ENCODE assay signal across 26 cellular contexts in the genomic region with DNA sequence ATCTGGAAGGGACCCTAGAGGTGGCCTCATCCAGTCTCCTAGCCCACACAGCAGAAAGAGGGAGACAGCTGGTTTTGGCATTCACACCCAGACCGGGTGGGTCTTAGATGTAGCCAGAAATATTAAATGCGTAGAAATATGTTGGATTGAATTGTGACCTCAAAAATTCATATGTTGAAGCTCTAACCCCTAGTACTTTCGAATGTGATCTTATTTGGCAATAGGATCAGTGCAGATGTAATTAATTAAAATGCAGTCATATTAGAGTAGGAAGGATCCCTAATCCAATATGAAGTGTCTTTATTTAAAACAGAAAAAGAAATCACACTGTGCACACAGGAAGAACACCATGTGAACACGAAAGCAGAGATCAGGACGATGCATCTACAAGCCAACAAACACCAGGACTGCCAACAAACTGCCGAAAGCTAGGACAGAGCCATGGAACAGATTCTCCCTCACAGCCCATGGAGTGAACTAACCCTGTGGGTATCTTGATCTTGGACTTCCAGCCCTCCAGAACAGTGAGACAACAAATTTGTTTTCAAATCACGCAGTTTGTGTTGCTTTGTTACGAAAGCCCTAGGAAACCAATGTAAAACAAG.
"Had no signal": no experiment of that assay in that cellular context is flagged by ENCODE, and none has a peak within 500 bp of the region (broad histone marks: within the 10 kb centered on the region; RNA-seq: fewer than 3 reads in every experiment).

No MANE protein-coding gene starts in this region.

- H3K36me3 Mint-ChIP-seq: activated CD4-positive, alpha-beta memory T cell treated with anti-CD3 and anti-CD28 coated beads for 36 hours; activated naive CD8-positive, alpha-beta T cell; T-cell had no signal

- H3K27me3 ChIP-seq: brain microvascular endothelial cell, MG63 had no signal

- DNase-seq: activated CD4-positive, alpha-beta memory T cell treated with anti-CD3 and anti-CD28 coated beads for 36 hours; activated CD4-positive, alpha-beta T cell treated with anti-CD3 and anti-CD28 coated beads, Interleukin-2, amount 10 ng/mL, durations not matched to agents 7 days and 5 days; activated CD4-positive, CD25-positive, alpha-beta regulatory T cell; activated gamma-delta T cell; activated naive CD4-positive, alpha-beta T cell treated with anti-CD3 and anti-CD28 coated beads for 36 hours; activated T-cell treated with anti-CD3 and anti-CD28 coated beads for 4 hours; activated T-cell treated with anti-CD3 and anti-CD28 coated beads, Interleukin-2, amount 50 U/mL, for 48 hours; brain microvascular endothelial cell; MG63; MV-4-11; NCI-H1092 treated with DMSO at 0.1 percent for 48 hours; NCI-H1417 treated with DMSO at 0.1 percent for 48 hours; NCI-H1694; NCI-H2029; NCI-H2107; NCI-H2171 treated with DMSO at 0.1 percent for 48 hours; NCI-H345; NCI-H510A; NCI-H526 treated with DMSO at 0.1 percent for 48 hours; NCI-H82; SIG-M5; T-cell; T-helper 2 cell had no signal

- H3K9me3 ChIP-seq: MG63 had no signal

- H3K27ac ChIP-seq: brain microvascular endothelial cell, VCaP had no signal

- ATAC-seq: activated T-helper 17 cell treated with anti-CD3 and anti-CD28 coated beads, Interleukin-2, amount 50 U/mL, for 72 hours; T-cell had no signal

- H3K4me3 ChIP-seq: MG63 had no signal

- H3K4me3 Mint-ChIP-seq: activated CD4-positive, alpha-beta memory T cell treated with anti-CD3 and anti-CD28 coated beads for 36 hours; activated CD4-positive, alpha-beta T cell treated with anti-CD3 and anti-CD28 coated beads, Interleukin-2, amount 10 ng/mL, durations not matched to agents 7 days and 5 days; activated naive CD4-positive, alpha-beta T cell treated with anti-CD3 and anti-CD28 coated beads for 36 hours; activated naive CD8-positive, alpha-beta T cell; activated T-helper 17 cell treated with anti-CD3 and anti-CD28 coated beads, Interleukin-2, amount 50 U/mL, for 72 hours; T-cell had no signal

- H3K27ac Mint-ChIP-seq: activated CD4-positive, alpha-beta memory T cell treated with anti-CD3 and anti-CD28 coated beads for 36 hours; activated CD4-positive, alpha-beta T cell treated with anti-CD3 and anti-CD28 coated beads, Interleukin-2, amount 10 ng/mL, durations not matched to agents 7 days and 5 days; activated naive CD4-positive, alpha-beta T cell treated with anti-CD3 and anti-CD28 coated beads for 36 hours; activated naive CD8-positive, alpha-beta T cell; activated T-helper 17 cell treated with anti-CD3 and anti-CD28 coated beads, Interleukin-2, amount 50 U/mL, for 72 hours; T-cell had no signal

- H3K36me3 ChIP-seq: brain microvascular endothelial cell, MG63 had no signal

- H3K27me3 Mint-ChIP-seq: activated CD4-positive, alpha-beta memory T cell treated with anti-CD3 and anti-CD28 coated beads for 36 hours; activated naive CD8-positive, alpha-beta T cell; activated T-helper 17 cell treated with anti-CD3 and anti-CD28 coated beads, Interleukin-2, amount 50 U/mL, for 72 hours; T-cell had no signal

- H3K9me3 Mint-ChIP-seq: activated CD4-positive, alpha-beta memory T cell treated with anti-CD3 and anti-CD28 coated beads for 36 hours; activated CD4-positive, alpha-beta T cell treated with anti-CD3 and anti-CD28 coated beads, Interleukin-2, amount 10 ng/mL, durations not matched to agents 7 days and 5 days; activated naive CD4-positive, alpha-beta T cell treated with anti-CD3 and anti-CD28 coated beads for 36 hours; activated T-helper 17 cell treated with anti-CD3 and anti-CD28 coated beads, Interleukin-2, amount 50 U/mL, for 72 hours; T-cell had no signal
